ENCODE assay signal across 20 cellular contexts in the genomic region with DNA sequence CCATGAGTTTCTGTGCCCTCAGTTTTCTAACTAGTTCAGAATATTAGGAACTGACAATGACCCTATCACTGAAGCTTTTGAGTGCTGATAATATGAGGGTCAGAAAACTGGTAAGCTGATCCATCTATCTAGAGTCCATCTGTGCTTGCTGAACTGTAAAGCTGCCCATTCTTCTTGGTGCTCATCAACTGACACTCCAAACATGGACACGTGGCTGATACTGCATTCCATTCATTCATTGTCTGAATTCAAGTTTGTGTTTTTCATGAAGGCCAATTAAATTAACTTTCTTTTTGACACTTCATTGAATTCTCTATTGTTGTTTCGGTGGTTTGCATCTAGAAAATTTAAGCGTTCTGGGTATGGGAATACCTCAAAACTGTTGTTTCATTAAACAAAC.
"Had no signal": no experiment of that assay in that cellular context is flagged by ENCODE, and none has a peak within 500 bp of the region (broad histone marks: within the 10 kb centered on the region; RNA-seq: fewer than 3 reads in every experiment).

No MANE protein-coding gene starts in this region.

- H3K9me3 ChIP-seq: esophagus muscularis mucosa, neutrophil, suprapubic skin had no signal

- H3K27me3 ChIP-seq: esophagus muscularis mucosa, neutrophil, suprapubic skin had no signal

- DNase-seq: activated CD4-positive, alpha-beta T cell treated with anti-CD3 and anti-CD28 coated beads, Interleukin-2, amount 50 U/mL, for 1 hour; activated CD4-positive, CD25-positive, alpha-beta regulatory T cell treated with anti-CD3 and anti-CD28 coated beads, Interleukin-2, amount 50 U/mL, for 72 hours; activated CD8-positive, alpha-beta memory T cell treated with anti-CD3 and anti-CD28 coated beads, Interleukin-2, amount 50 U/mL, for 4 hours; activated effector memory CD4-positive, alpha-beta T cell treated with Interleukin-2 at 50 U/mL for 16 hours; activated naive CD4-positive, alpha-beta T cell treated with anti-CD3 and anti-CD28 coated beads, Interleukin-2, amount 10 ng/mL, durations not matched to agents 7 days and 5 days; activated naive CD8-positive, alpha-beta T cell treated with anti-CD3 and anti-CD28 coated beads, Interleukin-2, amount 50 U/mL, for 24 hours; activated T-cell treated with anti-CD3 and anti-CD28 coated beads, Interleukin-2, amount 50 U/mL, for 4 hours; anterior cingulate cortex; cerebellar nuclear complex; dermis blood vessel endothelial cell; effector memory CD4-positive, alpha-beta T cell; natural killer cell; right cardiac atrium; stimulated activated CD4-positive, alpha-beta T cell treated with anti-CD3 and anti-CD28 coated beads, Interleukin-15, amount 100 ng/mL, for 24 hours; stimulated activated CD4-positive, alpha-beta T cell treated with anti-CD3 and anti-CD28 coated beads, Interleukin-2, amount 100 ng/mL, for 48 hours; stimulated activated naive CD8-positive, alpha-beta T cell treated with anti-CD3 and anti-CD28 coated beads, Interleukin-15, amount 100 ng/mL, for 72 hours had no signal

- ATAC-seq: activated naive CD8-positive, alpha-beta T cell treated with anti-CD3 and anti-CD28 coated beads, Interleukin-2, amount 50 U/mL, for 24 hours; activated T-cell treated with anti-CD3 and anti-CD28 coated beads, Interleukin-2, amount 50 U/mL, for 4 hours; natural killer cell; right cardiac atrium; stimulated activated naive CD8-positive, alpha-beta T cell treated with anti-CD3 and anti-CD28 coated beads, Interleukin-15, amount 100 ng/mL, for 72 hours had no signal

- H3K4me3 ChIP-seq: esophagus muscularis mucosa, skin epidermis, suprapubic skin had no signal

- H3K36me3 ChIP-seq: esophagus muscularis mucosa, neutrophil, suprapubic skin had no signal

- H3K27ac ChIP-seq: esophagus muscularis mucosa, neutrophil, suprapubic skin had no signal
